Comparison of ENCODE assay signal across 1 cellular context in the genomic region with DNA sequence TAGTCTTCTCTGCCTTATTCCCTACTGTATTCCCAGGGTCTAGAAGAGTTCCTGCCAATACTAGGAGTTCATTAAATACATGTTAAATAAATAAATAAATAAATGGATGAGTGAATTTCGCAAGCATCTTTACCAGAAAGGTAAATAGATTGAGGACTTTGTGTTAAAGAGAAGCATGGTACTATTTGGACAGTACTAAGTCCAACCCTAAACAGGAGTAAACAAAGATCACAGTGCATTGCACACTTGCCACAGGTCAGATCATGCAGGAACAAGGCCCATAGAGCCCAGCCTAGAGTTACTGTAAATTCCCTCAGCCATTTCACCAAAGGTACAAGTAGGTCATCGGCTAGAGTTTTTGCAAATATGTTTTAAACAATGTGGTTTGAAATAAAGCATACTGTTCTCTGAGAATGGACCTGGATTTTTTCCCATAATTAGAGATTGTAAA.
TF ChIP-seq lines count a peak whose summit lies in the region.

No MANE protein-coding gene starts in this region.

TF ChIP-seq in liver, 16 proteins besides CTCF, POLR2A, EP300 and RAD21 (continued from another document):
- TF ChIP-seq EGR1 (IDR thresholded peaks at IDR 0.05; ENCODE audit: low read depth in 2 of 2) (peak; percentile 31 to 60), FOXA1 (IDR thresholded peaks at IDR 0.05) (peak; percentile 92), RXRA (IDR thresholded peaks at IDR 0.05) (peak; percentile 81 to 92), FOXA2 (IDR thresholded peaks at IDR 0.05) (peak; percentile 97), SP1 (IDR thresholded peaks at IDR 0.05) (peak; percentile 99), GABPA (IDR thresholded peaks at IDR 0.05 in 1 of 2, conservative IDR thresholded peaks at IDR 0.05 in 1 of 2) (peak in 1 of 2 donors; percentile 67), YY1 (IDR thresholded peaks at IDR 0.05) (peak; percentile 92)
- TF ChIP-seq, protein P1, sequence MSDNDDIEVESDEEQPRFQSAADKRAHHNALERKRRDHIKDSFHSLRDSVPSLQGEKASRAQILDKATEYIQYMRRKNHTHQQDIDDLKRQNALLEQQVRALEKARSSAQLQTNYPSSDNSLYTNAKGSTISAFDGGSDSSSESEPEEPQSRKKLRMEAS (IDR thresholded peaks at IDR 0.05) = peak; percentile 88
- TF ChIP-seq, protein P2, sequence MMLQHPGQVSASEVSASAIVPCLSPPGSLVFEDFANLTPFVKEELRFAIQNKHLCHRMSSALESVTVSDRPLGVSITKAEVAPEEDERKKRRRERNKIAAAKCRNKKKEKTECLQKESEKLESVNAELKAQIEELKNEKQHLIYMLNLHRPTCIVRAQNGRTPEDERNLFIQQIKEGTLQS (IDR thresholded peaks at IDR 0.05) = peak; percentile 79
